Comparison of ENCODE assay signal across 16 cellular contexts in the genomic region with DNA sequence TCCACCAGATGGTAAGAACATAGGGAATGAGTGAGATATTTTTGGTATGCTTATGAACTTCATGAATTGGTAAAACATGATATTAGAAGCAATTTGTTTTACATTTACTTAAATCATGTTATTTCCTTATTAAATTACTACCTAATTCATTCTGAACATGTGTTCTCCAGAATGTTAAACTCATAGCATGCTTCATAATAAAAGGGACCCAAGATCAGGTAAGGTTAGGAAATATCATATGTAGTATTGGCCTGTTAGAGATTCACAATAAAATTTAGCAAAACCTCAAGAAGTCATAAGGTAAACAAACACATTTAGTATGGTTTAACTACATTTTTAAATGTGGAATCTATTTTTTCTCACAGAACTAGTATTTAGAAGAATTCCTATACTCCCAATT. TPM values are rescaled to one million over a fixed set of nuclear protein-coding genes. Genes with fewer than 3 reads are reported as not detected.
DNase-seq lines count a peak whose midpoint lies in the region; ATAC-seq, FAIRE-seq and TF ChIP-seq lines count a peak whose summit lies in the region.
"Had no signal": no experiment of that assay in that cellular context is flagged by ENCODE, and none has a peak within 500 bp of the region (broad histone marks: within the 10 kb centered on the region; RNA-seq: fewer than 3 reads in every experiment).

No MANE protein-coding gene starts in this region.

- no peaks in the 10 kb centered on the region for H4K20me1 ChIP-seq in GM23248 (ENCODE audit: insufficient read depth)
- H4K20me1 ChIP-seq: BLaER1 treated with 17β-estradiol and CSF1 and Interleukin-3, amounts not matched to agents 10 nM and 100 nM had no signal

- H3K27ac Mint-ChIP-seq in endodermal cell, result no peak overlapping the region
- H3K27ac Mint-ChIP-seq: CD4-positive, alpha-beta memory T cell had no signal

- no peak for ATAC-seq in GM18861 (IDR thresholded peaks at IDR 0.05; ENCODE audit: unreplicated experiment)

- TF ChIP-seq CTCF in fibroblast of mammary gland (conservative IDR thresholded peaks at IDR 0.05; ENCODE audit: control insufficient read depth, insufficient read depth, low read depth, low read length) (no peak), endodermal cell (conservative IDR thresholded peaks at IDR 0.05) (no peak)

- no peaks in the 10 kb centered on the region for H3K9me3 Mint-ChIP-seq in endodermal cell

- no peaks in the 10 kb centered on the region for H3K36me3 Mint-ChIP-seq in endodermal cell (ENCODE audit: low read depth)
- H3K36me3 Mint-ChIP-seq: CD4-positive, alpha-beta memory T cell had no signal

- H3K36me3 ChIP-seq in GM23248 (ENCODE audit: low read depth) (no peaks in the 10 kb centered on the region), SK-N-MC (ENCODE audit: insufficient read depth, low read length) (no peaks in the 10 kb centered on the region), small intestine (ENCODE audit: control insufficient read depth in 2 of 2, insufficient read depth in 2 of 2, low read length in 2 of 2) (no peaks in the 10 kb centered on the region), endodermal cell (ENCODE audit: control insufficient read depth, insufficient read depth, low read length) (no peaks in the 10 kb centered on the region)
- H3K36me3 ChIP-seq: BLaER1 treated with 17β-estradiol and CSF1 and Interleukin-3, amounts not matched to agents 10 nM and 100 nM had no signal

- in situ Hi-C loops in GM23248 (cut with MboI), result no loop called here

- no peaks in the 10 kb centered on the region for H3K9me2 ChIP-seq in GM23248 (ENCODE audit: insufficient read depth)

- no peak overlapping the region for H3K27ac ChIP-seq in GM23248
- H3K27ac ChIP-seq in SK-N-MC, result peak overlapping the region; percentile 78
- H3K27ac ChIP-seq in small intestine (ENCODE audit: low read depth in 1 of 2, low read length in 1 of 2), result no peak overlapping the region
- no peak overlapping the region for H3K27ac ChIP-seq in endodermal cell (ENCODE audit: low read depth, low read length)
- H3K27ac ChIP-seq: BLaER1 treated with 17β-estradiol and CSF1 and Interleukin-3, amounts not matched to agents 10 nM and 100 nM; RWPE1 had no signal

- H3K9me3 ChIP-seq in GM23248 (ENCODE audit: low read depth) (no peaks in the 10 kb centered on the region), SK-N-MC (ENCODE audit: low read depth, low read length) (no peaks in the 10 kb centered on the region), small intestine (ENCODE audit: control insufficient read depth, low read depth) (no peaks in the 10 kb centered on the region), endodermal cell (ENCODE audit: control insufficient read depth, low read length) (no peaks in the 10 kb centered on the region)
- H3K9me3 ChIP-seq: Caco-2 had no signal

- H3K4me2 ChIP-seq in GM23248 (ENCODE audit: unreplicated experiment), result peak overlapping the region; percentile 11
- H3K4me2 ChIP-seq: BLaER1 treated with 17β-estradiol and CSF1 and Interleukin-3, amounts not matched to agents 10 nM and 100 nM had no signal

- H3K4me1 ChIP-seq in GM23248 (ENCODE audit: insufficient read depth) (peaks cover 25% of the 10 kb centered on the region), small intestine (ENCODE audit: control insufficient read depth in 2 of 2, insufficient read depth in 1 of 2, low read depth in 1 of 2, low read length in 1 of 2) (no peaks in the 10 kb centered on the region), endodermal cell (ENCODE audit: control insufficient read depth, insufficient read depth, low read length) (no peaks in the 10 kb centered on the region)
- H3K4me1 ChIP-seq: Caco-2 had no signal

- H3K9ac ChIP-seq in GM23248 (no peak overlapping the region), SK-N-MC (ENCODE audit: insufficient read length) (peak overlapping the region; percentile 2), endodermal cell (ENCODE audit: extremely low read depth, low read length, poor library complexity, severe bottlenecking) (no peak overlapping the region)
- H3K9ac ChIP-seq: BLaER1 treated with 17β-estradiol and CSF1 and Interleukin-3, amounts not matched to agents 10 nM and 100 nM had no signal

- no peaks in the 10 kb centered on the region for H3K79me2 ChIP-seq in GM23248 (ENCODE audit: insufficient read depth)

- DNase-seq in GM23248 (no peak), SK-N-MC (ENCODE audit: low read depth, low spot score) (no peak), fibroblast of mammary gland (ENCODE audit: low read depth) (peak; percentile 34), small intestine (no peak), endodermal cell (no peak), activated T-cell treated with anti-CD3 and anti-CD28 coated beads for 4 hours (no peak), SHP77 treated with DMSO at 0.1 percent for 48 hours (lab: John Stamatoyannopoulos, UW) (no peak)
- DNase-seq: CD4-positive, alpha-beta memory T cell; GF-D8; GOT3; NK-92 treated with Interleukin-12 subunit alpha and Interleukin-12 subunit beta, amount 100 ng/mL, for 24 hours; SIG-M5 had no signal

- no peaks in the 10 kb centered on the region for H3K27me3 ChIP-seq in GM23248 (replicated peaks; ENCODE audit: insufficient read depth)
- H3K27me3 ChIP-seq in small intestine (ENCODE audit: control insufficient read depth in 2 of 2, insufficient read depth in 2 of 2, low read length in 2 of 2), result no peaks in the 10 kb centered on the region
- H3K27me3 ChIP-seq in endodermal cell (ENCODE audit: control insufficient read depth, insufficient read depth, low read length, poor library complexity, severe bottlenecking), result no peaks in the 10 kb centered on the region
- H3K27me3 ChIP-seq: BLaER1 treated with 17β-estradiol and CSF1 and Interleukin-3, amounts not matched to agents 10 nM and 100 nM had no signal

- H3K27me3 Mint-ChIP-seq in endodermal cell (ENCODE audit: insufficient read depth), result no peaks in the 10 kb centered on the region
- H3K27me3 Mint-ChIP-seq: CD4-positive, alpha-beta memory T cell had no signal

- peak overlapping the region; percentile 75 for H2AFZ ChIP-seq in GM23248

- H3K4me3 ChIP-seq in GM23248 (no peak overlapping the region), SK-N-MC (no peak overlapping the region), fibroblast of mammary gland (ENCODE audit: control insufficient read depth, low read depth, low read length) (no peak overlapping the region), small intestine (ENCODE audit: low read depth in 1 of 2, low read length in 2 of 2) (no peak overlapping the region), endodermal cell (ENCODE audit: low read length) (no peak overlapping the region)
- H3K4me3 ChIP-seq: BLaER1 treated with 17β-estradiol and CSF1 and Interleukin-3, amounts not matched to agents 10 nM and 100 nM had no signal

- FAIRE-seq in small intestine (lab: Jason Lieb, UNC), result peak; percentile 19

- H3F3A ChIP-seq in GM23248 (ENCODE audit: insufficient read depth), result peaks cover 13% of the 10 kb centered on the region

- no peaks in the 10 kb centered on the region for H3K4me1 Mint-ChIP-seq in endodermal cell
- H3K4me1 Mint-ChIP-seq: CD4-positive, alpha-beta memory T cell had no signal

- H3K4me3 Mint-ChIP-seq in endodermal cell, result no peak overlapping the region
- H3K4me3 Mint-ChIP-seq: CD4-positive, alpha-beta memory T cell had no signal

RNA-seq across cellular contexts. Expression of a gene that starts 28.2 kb away (rescaled TPM):
- 0.11 and 0.76 TPM in 2 replicates for total RNA-seq in GM23248 (2014; rRNA removed; shearing (Covaris generic))
- polyA plus RNA-seq in GM23248 (2016; fragmentation: Nextera tagmentation; extraction: Ambion mirVana) (0.15 and 0.18 TPM in 2 replicates), small intestine (not detected)
- total RNA-seq in endodermal cell, result under 1 TPM in 1 of 2 donors, not detected in 1; 0.13 TPM
- 0.18 TPM for polyA plus RNA-seq in endodermal cell (2013, experiment 1 of 2)
- 0.25 TPM for polyA plus RNA-seq in endodermal cell (2013, experiment 2 of 2)
- total RNA-seq: Caco-2; CD4-positive, alpha-beta memory T cell had no signal
- polyA plus RNA-seq: CD4-positive, alpha-beta memory T cell had no signal
